Comparison of ENCODE assay signal across 25 cellular contexts in the genomic region with DNA sequence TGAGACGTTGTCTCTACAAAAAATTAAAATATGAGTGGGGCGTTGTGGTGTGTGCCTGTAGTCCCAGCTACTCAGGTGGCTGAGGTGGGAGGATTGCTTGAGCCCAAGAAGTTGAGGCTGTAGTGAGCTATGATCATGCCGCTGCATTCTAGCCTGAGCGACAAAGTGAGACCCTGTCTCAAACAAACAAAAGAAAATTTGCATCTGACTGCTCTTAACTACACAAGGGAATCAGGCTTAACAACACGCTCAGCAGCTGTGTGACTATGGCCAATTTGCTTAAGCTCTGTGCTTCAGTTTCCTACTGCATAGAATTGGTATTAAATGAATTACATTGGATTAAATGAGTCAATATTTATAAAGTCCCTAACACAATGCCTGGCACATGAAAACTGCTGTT. TPM values are rescaled to one million over a fixed set of nuclear protein-coding genes. Genes with fewer than 3 reads are reported as not detected.
DNase-seq lines count a peak whose midpoint lies in the region; ATAC-seq and TF ChIP-seq lines count a peak whose summit lies in the region.
"Had no signal": no experiment of that assay in that cellular context is flagged by ENCODE, and none has a peak within 500 bp of the region (broad histone marks: within the 10 kb centered on the region; RNA-seq: fewer than 3 reads in every experiment).

No MANE protein-coding gene starts in this region.

- H3K4ac ChIP-seq in mesendoderm (ENCODE audit: low read depth, low read length), result no peak overlapping the region

- H3K9me3 ChIP-seq in endodermal cell (ENCODE audit: control insufficient read depth, low read length) (no peaks in the 10 kb centered on the region), uterus (no peaks in the 10 kb centered on the region)
- H3K9me3 ChIP-seq: BLaER1, Peyer's patch, SJCRH30 had no signal

- H3K27me3 Mint-ChIP-seq in endodermal cell (ENCODE audit: insufficient read depth), result no peaks in the 10 kb centered on the region
- H3K27me3 Mint-ChIP-seq in T-helper 2 cell treated with Interferon-gamma antibody and Interleukin-4, amounts not matched to agents 5 μg/mL and 100 μg/mL, for 36 hours (ENCODE audit: low read depth), result no peaks in the 10 kb centered on the region
- H3K27me3 Mint-ChIP-seq: CD4-positive, alpha-beta T cell; IgD-negative memory B cell had no signal

- H2BK120ac ChIP-seq in mesendoderm (ENCODE audit: low read depth, low read length), result no peak overlapping the region

- 47 to 49% methylated on average over 3 to 5 of the region's 5 CpGs for WGBS in endodermal cell (ENCODE audit: insufficient coverage in 1 of 2, insufficient read length in 1 of 2), 2 experiments
- WGBS in mesendoderm (ENCODE audit: extremely low coverage, insufficient coverage, low lambda C conversion rate), result no CpG with 5 or more reads among the region's 5 CpGs

- no peaks in the 10 kb centered on the region for H3K79me2 ChIP-seq in mesendoderm (ENCODE audit: control insufficient read depth, insufficient read depth, low read length)

- H3K27ac Mint-ChIP-seq in endodermal cell, result peak overlapping the region; percentile 89
- no peak overlapping the region for H3K27ac Mint-ChIP-seq in T-helper 2 cell treated with Interferon-gamma antibody and Interleukin-4, amounts not matched to agents 5 μg/mL and 100 μg/mL, for 36 hours
- H3K27ac Mint-ChIP-seq: CD4-positive, alpha-beta T cell; HFFc6; IgD-negative memory B cell had no signal

- H3K56ac ChIP-seq in mesendoderm (ENCODE audit: low read length), result no peak overlapping the region

- H3K4me1 Mint-ChIP-seq in endodermal cell, result peaks cover 34% of the 10 kb centered on the region
- H3K4me1 Mint-ChIP-seq in T-helper 2 cell treated with Interferon-gamma antibody and Interleukin-4, amounts not matched to agents 5 μg/mL and 100 μg/mL, for 36 hours (ENCODE audit: low read depth), result no peaks in the 10 kb centered on the region

- H3K36me3 ChIP-seq in endodermal cell (ENCODE audit: control insufficient read depth, insufficient read depth, low read length) (no peaks in the 10 kb centered on the region), mesendoderm (ENCODE audit: control insufficient read depth, insufficient read depth, low read length) (no peaks in the 10 kb centered on the region), uterus (no peaks in the 10 kb centered on the region)
- H3K36me3 ChIP-seq: SJCRH30 had no signal

- TF ChIP-seq CTCF in endodermal cell (conservative IDR thresholded peaks at IDR 0.05) (no peak), uterus (IDR thresholded peaks at IDR 0.05) (no peak)

- H3K27ac ChIP-seq in endodermal cell (ENCODE audit: low read depth, low read length) (no peak overlapping the region), mesendoderm (ENCODE audit: low read depth, low read length) (no peak overlapping the region), uterus (no peak overlapping the region)
- H3K27ac ChIP-seq: 22Rv1, BLaER1, Peyer's patch, SJCRH30 had no signal

- H3K4me2 ChIP-seq in mesendoderm (ENCODE audit: low read length), result no peak overlapping the region
- H3K4me2 ChIP-seq: BLaER1 had no signal

- ATAC-seq in HG03196 (IDR thresholded peaks at IDR 0.05; ENCODE audit: unreplicated experiment), result no peak
- ATAC-seq: GM12878 had no signal

- no peak overlapping the region for H3K4me3 ChIP-seq in endodermal cell (ENCODE audit: low read length)
- no peak overlapping the region for H3K4me3 ChIP-seq in mesendoderm (ENCODE audit: low read length)
- H3K4me3 ChIP-seq in uterus, result no peak overlapping the region
- H3K4me3 ChIP-seq: BLaER1, GM12878, Peyer's patch, SJCRH30 had no signal

- H3K27me3 ChIP-seq in endodermal cell (ENCODE audit: control insufficient read depth, insufficient read depth, low read length, poor library complexity, severe bottlenecking), result no peaks in the 10 kb centered on the region
- no peaks in the 10 kb centered on the region for H3K27me3 ChIP-seq in mesendoderm (ENCODE audit: insufficient read depth, low read length, poor library complexity)
- H3K27me3 ChIP-seq in uterus, result no peaks in the 10 kb centered on the region
- H3K27me3 ChIP-seq: BLaER1, Peyer's patch, SJCRH30 had no signal

- H3K9me3 Mint-ChIP-seq in endodermal cell, result no peaks in the 10 kb centered on the region
- H3K9me3 Mint-ChIP-seq in T-helper 2 cell treated with Interferon-gamma antibody and Interleukin-4, amounts not matched to agents 5 μg/mL and 100 μg/mL, for 36 hours, result no peaks in the 10 kb centered on the region
- H3K9me3 Mint-ChIP-seq: CD4-positive, alpha-beta T cell; HFFc6; IgD-negative memory B cell had no signal

- H3K9ac ChIP-seq in endodermal cell (ENCODE audit: extremely low read depth, low read length, poor library complexity, severe bottlenecking) (no peak overlapping the region), mesendoderm (ENCODE audit: low read length) (no peak overlapping the region)
- H3K9ac ChIP-seq: BLaER1 had no signal

- no peaks in the 10 kb centered on the region for H3K79me1 ChIP-seq in mesendoderm (ENCODE audit: low read length)

- H3K23ac ChIP-seq in mesendoderm (ENCODE audit: low read length), result no peak overlapping the region

- no peak overlapping the region for H3K18ac ChIP-seq in mesendoderm (ENCODE audit: low read length)

- no peak overlapping the region for H2AK5ac ChIP-seq in mesendoderm (ENCODE audit: low read length)

- no peak for TF ChIP-seq POLR2A in uterus (IDR thresholded peaks at IDR 0.05)

- DNase-seq in NCI-H82 (lab: John Stamatoyannopoulos, UW), result peak; percentile 40
- no peak for DNase-seq in NCI-H82 treated with DMSO at 0.1 percent for 48 hours (lab: John Stamatoyannopoulos, UW; ENCODE audit: unreplicated experiment)
- peak; percentile 73 to 84 for DNase-seq in NCI-H526 (lab: John Stamatoyannopoulos, UW)
- DNase-seq in endodermal cell, result peak; percentile 76
- DNase-seq in mesendoderm, result peak; percentile 49
- DNase-seq in uterus, result no peak
- DNase-seq in T-helper 2 cell treated with Interferon-gamma antibody and Interleukin-4, amounts not matched to agents 5 μg/mL and 100 μg/mL, for 36 hours (ENCODE audit: low spot score), result no peak
- DNase-seq: ACHN; CD4-positive, alpha-beta T cell; COR-L47; DMS79; HFFc6; Karpas-422; NCI-H187; NCI-H446 treated with DMSO at 0.1 percent for 48 hours; NK-92 treated with Interleukin-12 subunit alpha and Interleukin-12 subunit beta, amount 100 ng/mL, for 24 hours; Peyer's patch; SJCRH30 had no signal

- H3K4me3 Mint-ChIP-seq in endodermal cell, result no peak overlapping the region
- H3K4me3 Mint-ChIP-seq in T-helper 2 cell treated with Interferon-gamma antibody and Interleukin-4, amounts not matched to agents 5 μg/mL and 100 μg/mL, for 36 hours, result no peak overlapping the region
- H3K4me3 Mint-ChIP-seq: CD4-positive, alpha-beta T cell; HFFc6 had no signal

- intact Hi-C loops in uterus (cut with DNase I; ENCODE audit: low total_unique reads), result no loop called here

- H3K4me1 ChIP-seq in endodermal cell (ENCODE audit: control insufficient read depth, insufficient read depth, low read length) (peaks cover 8% of the 10 kb centered on the region), mesendoderm (ENCODE audit: control insufficient read depth, low read depth, low read length) (no peaks in the 10 kb centered on the region), uterus (no peaks in the 10 kb centered on the region)
- H3K4me1 ChIP-seq: BLaER1, Peyer's patch, SJCRH30 had no signal

- H2BK5ac ChIP-seq in mesendoderm (ENCODE audit: low read length), result no peak overlapping the region

- H2BK15ac ChIP-seq in mesendoderm (replicated peaks; ENCODE audit: low read depth), result no peak overlapping the region

- H3K36me3 Mint-ChIP-seq in endodermal cell (ENCODE audit: low read depth), result peaks cover 5% of the 10 kb centered on the region
- peaks cover 31% of the 10 kb centered on the region for H3K36me3 Mint-ChIP-seq in T-helper 2 cell treated with Interferon-gamma antibody and Interleukin-4, amounts not matched to agents 5 μg/mL and 100 μg/mL, for 36 hours (ENCODE audit: low read depth)

- no peak overlapping the region for H4K8ac ChIP-seq in mesendoderm (ENCODE audit: low read depth, low read length)

- no peak overlapping the region for H4K5ac ChIP-seq in mesendoderm (ENCODE audit: low read length)

RNA-seq across cellular contexts. Expression of a gene that starts 24.3 kb away (rescaled TPM):
- total RNA-seq in endodermal cell (10 to 100 TPM; 33.4 to 39.6 TPM), uterus (10 to 100 TPM in 3 of 4 donors, 1 to 10 TPM in 1; 7.6 to 52.8 (median 22.2) TPM)
- 24.1 TPM for polyA plus RNA-seq in endodermal cell (2013, experiment 1 of 2)
- 24.6 TPM for polyA plus RNA-seq in endodermal cell (2013, experiment 2 of 2)
- 34.9 TPM for polyA plus RNA-seq in mesendoderm (2013, experiment 1 of 2)
- polyA plus RNA-seq in mesendoderm (2013, experiment 2 of 2), result 36.3 TPM

RNA-seq across cellular contexts. Expression of a gene that starts 47.2 kb away (rescaled TPM):
- 1 to 10 TPM in 1 of 2 donors, under 1 TPM in 1; 0.33 to 3.1 TPM for total RNA-seq in endodermal cell
- 0.96 TPM for polyA plus RNA-seq in endodermal cell (2013, experiment 1 of 2)
- polyA plus RNA-seq in endodermal cell (2013, experiment 2 of 2), result 0.83 TPM
- 0.06 TPM for polyA plus RNA-seq in mesendoderm (2013, experiment 1 of 2)
- polyA plus RNA-seq in mesendoderm (2013, experiment 2 of 2), result 0.11 TPM
- total RNA-seq in uterus, result 1 to 10 TPM in 2 of 4 donors, not detected in 2; 3.8 to 4.8 TPM
- total RNA-seq: H4, HT1080 had no signal

Comparison
In these comparisons a context has a peak if more than half of its experiments do, and no peak if none do; other contexts are left out.
1. DNase-seq: peak in NCI-H82 (single experiment), NCI-H526 (2 of 2), endodermal cell (single experiment) and mesendoderm (single experiment); none in NCI-H82 treated with DMSO at 0.1 percent for 48 hours (single experiment), uterus (0 of 2) and T-helper 2 cell treated with Interferon-gamma antibody and Interleukin-4, amounts not matched to agents 5 μg/mL and 100 μg/mL, for 36 hours (single experiment).